ENCODE assay signal across 1 cellular context in the genomic region with DNA sequence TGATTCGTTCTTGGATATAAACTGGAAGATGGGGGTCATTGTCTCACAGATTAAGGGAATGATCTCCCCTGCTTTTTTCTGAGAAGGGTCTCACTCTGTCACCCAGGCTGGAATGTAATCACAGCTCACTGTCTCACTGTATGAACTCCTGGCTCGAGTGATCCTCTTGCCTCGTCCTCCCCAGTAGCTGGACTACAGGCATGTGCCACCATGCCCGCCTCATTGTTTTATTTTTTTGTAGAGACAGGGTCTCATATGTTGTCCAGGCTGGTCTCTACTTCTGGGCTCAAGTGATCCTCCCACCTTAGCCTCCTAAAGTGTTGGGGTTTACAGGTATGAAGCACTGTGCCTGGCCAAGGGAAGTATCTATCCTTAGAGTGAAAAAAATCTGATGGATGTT.
TF ChIP-seq lines count a peak whose summit lies in the region.

No MANE protein-coding gene starts in this region.

TF ChIP-seq in GM12878, 131 proteins besides CTCF, POLR2A, EP300 and RAD21:
- TF ChIP-seq ASH2L (IDR thresholded peaks at IDR 0.05; ENCODE audit: borderline replicate concordance, low read depth) (no peak), KAT2A (conservative IDR thresholded peaks at IDR 0.05; ENCODE audit: control insufficient read depth, low read depth, low read length) (no peak), MYC (IDR thresholded peaks at IDR 0.05; ENCODE audit: insufficient read depth, insufficient read length, insufficient replicate concordance, low read length, severe bottlenecking) (no peak), BMI1 (IDR thresholded peaks at IDR 0.05; ENCODE audit: borderline replicate concordance) (no peak), SIX5 (IDR thresholded peaks at IDR 0.05; ENCODE audit: low read depth, low read length, severe bottlenecking) (no peak), ZNF207 (IDR thresholded peaks at IDR 0.05; ENCODE audit: borderline replicate concordance) (no peak), BCL11A (IDR thresholded peaks at IDR 0.05; ENCODE audit: low read depth, low read length) (no peak), POLR2AphosphoS2 (IDR thresholded peaks at IDR 0.05; ENCODE audit: low read depth, low read length) (no peak), CHD1 (IDR thresholded peaks at IDR 0.05; ENCODE audit: low read depth, low read length) (no peak), BRCA1 (IDR thresholded peaks at IDR 0.05; ENCODE audit: low read depth, low read length) (no peak), BHLHE40 (IDR thresholded peaks at IDR 0.05; ENCODE audit: borderline replicate concordance in 1 of 2, low read depth in 2 of 2, low read length in 1 of 2) (no peak), JUNB (IDR thresholded peaks at IDR 0.05) (no peak)
- TF ChIP-seq, protein P1, sequence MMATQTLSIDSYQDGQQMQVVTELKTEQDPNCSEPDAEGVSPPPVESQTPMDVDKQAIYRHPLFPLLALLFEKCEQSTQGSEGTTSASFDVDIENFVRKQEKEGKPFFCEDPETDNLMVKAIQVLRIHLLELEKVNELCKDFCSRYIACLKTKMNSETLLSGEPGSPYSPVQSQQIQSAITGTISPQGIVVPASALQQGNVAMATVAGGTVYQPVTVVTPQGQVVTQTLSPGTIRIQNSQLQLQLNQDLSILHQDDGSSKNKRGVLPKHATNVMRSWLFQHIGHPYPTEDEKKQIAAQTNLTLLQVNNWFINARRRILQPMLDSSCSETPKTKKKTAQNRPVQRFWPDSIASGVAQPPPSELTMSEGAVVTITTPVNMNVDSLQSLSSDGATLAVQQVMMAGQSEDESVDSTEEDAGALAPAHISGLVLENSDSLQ (IDR thresholded peaks at IDR 0.05), result no peak
- TF ChIP-seq, protein P2, sequence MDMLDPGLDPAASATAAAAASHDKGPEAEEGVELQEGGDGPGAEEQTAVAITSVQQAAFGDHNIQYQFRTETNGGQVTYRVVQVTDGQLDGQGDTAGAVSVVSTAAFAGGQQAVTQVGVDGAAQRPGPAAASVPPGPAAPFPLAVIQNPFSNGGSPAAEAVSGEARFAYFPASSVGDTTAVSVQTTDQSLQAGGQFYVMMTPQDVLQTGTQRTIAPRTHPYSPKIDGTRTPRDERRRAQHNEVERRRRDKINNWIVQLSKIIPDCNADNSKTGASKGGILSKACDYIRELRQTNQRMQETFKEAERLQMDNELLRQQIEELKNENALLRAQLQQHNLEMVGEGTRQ (IDR thresholded peaks at IDR 0.05; ENCODE audit: borderline replicate concordance, low read depth, low read length), result no peak
- TF ChIP-seq, protein P3, sequence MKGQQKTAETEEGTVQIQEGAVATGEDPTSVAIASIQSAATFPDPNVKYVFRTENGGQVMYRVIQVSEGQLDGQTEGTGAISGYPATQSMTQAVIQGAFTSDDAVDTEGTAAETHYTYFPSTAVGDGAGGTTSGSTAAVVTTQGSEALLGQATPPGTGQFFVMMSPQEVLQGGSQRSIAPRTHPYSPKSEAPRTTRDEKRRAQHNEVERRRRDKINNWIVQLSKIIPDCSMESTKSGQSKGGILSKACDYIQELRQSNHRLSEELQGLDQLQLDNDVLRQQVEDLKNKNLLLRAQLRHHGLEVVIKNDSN (IDR thresholded peaks at IDR 0.05; ENCODE audit: borderline replicate concordance, extremely low read length, insufficient read depth, low read depth, low read length), result no peak
- TF ChIP-seq, protein P4, sequence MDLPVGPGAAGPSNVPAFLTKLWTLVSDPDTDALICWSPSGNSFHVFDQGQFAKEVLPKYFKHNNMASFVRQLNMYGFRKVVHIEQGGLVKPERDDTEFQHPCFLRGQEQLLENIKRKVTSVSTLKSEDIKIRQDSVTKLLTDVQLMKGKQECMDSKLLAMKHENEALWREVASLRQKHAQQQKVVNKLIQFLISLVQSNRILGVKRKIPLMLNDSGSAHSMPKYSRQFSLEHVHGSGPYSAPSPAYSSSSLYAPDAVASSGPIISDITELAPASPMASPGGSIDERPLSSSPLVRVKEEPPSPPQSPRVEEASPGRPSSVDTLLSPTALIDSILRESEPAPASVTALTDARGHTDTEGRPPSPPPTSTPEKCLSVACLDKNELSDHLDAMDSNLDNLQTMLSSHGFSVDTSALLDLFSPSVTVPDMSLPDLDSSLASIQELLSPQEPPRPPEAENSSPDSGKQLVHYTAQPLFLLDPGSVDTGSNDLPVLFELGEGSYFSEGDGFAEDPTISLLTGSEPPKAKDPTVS (IDR thresholded peaks at IDR 0.05; ENCODE audit: low read depth, low read length), result no peak
- TF ChIP-seq, protein P5, sequence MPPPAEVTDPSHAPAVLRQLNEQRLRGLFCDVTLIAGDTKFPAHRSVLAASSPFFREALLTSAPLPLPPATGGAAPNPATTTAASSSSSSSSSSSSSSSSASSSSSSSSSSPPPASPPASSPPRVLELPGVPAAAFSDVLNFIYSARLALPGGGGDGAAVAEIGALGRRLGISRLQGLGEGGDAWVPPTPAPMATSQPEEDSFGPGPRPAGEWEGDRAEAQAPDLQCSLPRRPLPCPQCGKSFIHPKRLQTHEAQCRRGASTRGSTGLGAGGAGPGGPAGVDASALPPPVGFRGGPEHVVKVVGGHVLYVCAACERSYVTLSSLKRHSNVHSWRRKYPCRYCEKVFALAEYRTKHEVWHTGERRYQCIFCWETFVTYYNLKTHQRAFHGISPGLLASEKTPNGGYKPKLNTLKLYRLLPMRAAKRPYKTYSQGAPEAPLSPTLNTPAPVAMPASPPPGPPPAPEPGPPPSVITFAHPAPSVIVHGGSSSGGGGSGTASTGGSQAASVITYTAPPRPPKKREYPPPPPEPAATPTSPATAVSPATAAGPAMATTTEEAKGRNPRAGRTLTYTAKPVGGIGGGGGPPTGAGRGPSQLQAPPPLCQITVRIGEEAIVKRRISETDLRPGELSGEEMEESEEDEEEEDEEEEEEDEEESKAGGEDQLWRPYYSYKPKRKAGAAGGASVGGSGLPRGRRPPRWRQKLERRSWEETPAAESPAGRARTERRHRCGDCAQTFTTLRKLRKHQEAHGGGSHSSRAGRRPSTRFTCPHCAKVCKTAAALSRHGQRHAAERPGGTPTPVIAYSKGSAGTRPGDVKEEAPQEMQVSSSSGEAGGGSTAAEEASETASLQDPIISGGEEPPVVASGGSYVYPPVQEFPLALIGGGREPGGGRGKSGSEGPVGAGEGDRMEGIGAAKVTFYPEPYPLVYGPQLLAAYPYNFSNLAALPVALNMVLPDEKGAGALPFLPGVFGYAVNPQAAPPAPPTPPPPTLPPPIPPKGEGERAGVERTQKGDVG (CRISPR knock-in tag; IDR thresholded peaks at IDR 0.05), result no peak
- TF ChIP-seq, protein P6, sequence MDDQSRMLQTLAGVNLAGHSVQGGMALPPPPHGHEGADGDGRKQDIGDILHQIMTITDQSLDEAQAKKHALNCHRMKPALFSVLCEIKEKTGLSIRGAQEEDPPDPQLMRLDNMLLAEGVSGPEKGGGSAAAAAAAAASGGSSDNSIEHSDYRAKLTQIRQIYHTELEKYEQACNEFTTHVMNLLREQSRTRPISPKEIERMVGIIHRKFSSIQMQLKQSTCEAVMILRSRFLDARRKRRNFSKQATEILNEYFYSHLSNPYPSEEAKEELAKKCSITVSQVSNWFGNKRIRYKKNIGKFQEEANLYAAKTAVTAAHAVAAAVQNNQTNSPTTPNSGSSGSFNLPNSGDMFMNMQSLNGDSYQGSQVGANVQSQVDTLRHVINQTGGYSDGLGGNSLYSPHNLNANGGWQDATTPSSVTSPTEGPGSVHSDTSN (IDR thresholded peaks at IDR 0.05; ENCODE audit: insufficient replicate concordance, low read depth, low read length), result no peak
- TF ChIP-seq, protein P7, sequence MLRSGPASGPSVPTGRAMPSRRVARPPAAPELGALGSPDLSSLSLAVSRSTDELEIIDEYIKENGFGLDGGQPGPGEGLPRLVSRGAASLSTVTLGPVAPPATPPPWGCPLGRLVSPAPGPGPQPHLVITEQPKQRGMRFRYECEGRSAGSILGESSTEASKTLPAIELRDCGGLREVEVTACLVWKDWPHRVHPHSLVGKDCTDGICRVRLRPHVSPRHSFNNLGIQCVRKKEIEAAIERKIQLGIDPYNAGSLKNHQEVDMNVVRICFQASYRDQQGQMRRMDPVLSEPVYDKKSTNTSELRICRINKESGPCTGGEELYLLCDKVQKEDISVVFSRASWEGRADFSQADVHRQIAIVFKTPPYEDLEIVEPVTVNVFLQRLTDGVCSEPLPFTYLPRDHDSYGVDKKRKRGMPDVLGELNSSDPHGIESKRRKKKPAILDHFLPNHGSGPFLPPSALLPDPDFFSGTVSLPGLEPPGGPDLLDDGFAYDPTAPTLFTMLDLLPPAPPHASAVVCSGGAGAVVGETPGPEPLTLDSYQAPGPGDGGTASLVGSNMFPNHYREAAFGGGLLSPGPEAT (IDR thresholded peaks at IDR 0.05; ENCODE audit: low read depth), result no peak
- TF ChIP-seq, protein P8, sequence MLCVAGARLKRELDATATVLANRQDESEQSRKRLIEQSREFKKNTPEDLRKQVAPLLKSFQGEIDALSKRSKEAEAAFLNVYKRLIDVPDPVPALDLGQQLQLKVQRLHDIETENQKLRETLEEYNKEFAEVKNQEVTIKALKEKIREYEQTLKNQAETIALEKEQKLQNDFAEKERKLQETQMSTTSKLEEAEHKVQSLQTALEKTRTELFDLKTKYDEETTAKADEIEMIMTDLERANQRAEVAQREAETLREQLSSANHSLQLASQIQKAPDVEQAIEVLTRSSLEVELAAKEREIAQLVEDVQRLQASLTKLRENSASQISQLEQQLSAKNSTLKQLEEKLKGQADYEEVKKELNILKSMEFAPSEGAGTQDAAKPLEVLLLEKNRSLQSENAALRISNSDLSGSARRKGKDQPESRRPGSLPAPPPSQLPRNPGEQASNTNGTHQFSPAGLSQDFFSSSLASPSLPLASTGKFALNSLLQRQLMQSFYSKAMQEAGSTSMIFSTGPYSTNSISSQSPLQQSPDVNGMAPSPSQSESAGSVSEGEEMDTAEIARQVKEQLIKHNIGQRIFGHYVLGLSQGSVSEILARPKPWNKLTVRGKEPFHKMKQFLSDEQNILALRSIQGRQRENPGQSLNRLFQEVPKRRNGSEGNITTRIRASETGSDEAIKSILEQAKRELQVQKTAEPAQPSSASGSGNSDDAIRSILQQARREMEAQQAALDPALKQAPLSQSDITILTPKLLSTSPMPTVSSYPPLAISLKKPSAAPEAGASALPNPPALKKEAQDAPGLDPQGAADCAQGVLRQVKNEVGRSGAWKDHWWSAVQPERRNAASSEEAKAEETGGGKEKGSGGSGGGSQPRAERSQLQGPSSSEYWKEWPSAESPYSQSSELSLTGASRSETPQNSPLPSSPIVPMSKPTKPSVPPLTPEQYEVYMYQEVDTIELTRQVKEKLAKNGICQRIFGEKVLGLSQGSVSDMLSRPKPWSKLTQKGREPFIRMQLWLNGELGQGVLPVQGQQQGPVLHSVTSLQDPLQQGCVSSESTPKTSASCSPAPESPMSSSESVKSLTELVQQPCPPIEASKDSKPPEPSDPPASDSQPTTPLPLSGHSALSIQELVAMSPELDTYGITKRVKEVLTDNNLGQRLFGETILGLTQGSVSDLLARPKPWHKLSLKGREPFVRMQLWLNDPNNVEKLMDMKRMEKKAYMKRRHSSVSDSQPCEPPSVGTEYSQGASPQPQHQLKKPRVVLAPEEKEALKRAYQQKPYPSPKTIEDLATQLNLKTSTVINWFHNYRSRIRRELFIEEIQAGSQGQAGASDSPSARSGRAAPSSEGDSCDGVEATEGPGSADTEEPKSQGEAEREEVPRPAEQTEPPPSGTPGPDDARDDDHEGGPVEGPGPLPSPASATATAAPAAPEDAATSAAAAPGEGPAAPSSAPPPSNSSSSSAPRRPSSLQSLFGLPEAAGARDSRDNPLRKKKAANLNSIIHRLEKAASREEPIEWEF (IDR thresholded peaks at IDR 0.05; ENCODE audit: insufficient replicate concordance, low read depth, low read length), result no peak
